In genomic region chr16:51132484-51132883, GRCh38 we compare ENCODE assay signal across 16 cellular contexts. TPM values are rescaled to one million over a fixed set of nuclear protein-coding genes. Genes with fewer than 3 reads are reported as not detected.
DNase-seq lines count a peak whose midpoint lies in the region; TF ChIP-seq lines count a peak whose summit lies in the region.
"Had no signal": no experiment of that assay in that cellular context is flagged by ENCODE, and none has a peak within 500 bp of the region (broad histone marks: within the 10 kb centered on the region; RNA-seq: fewer than 3 reads in every experiment).

No MANE protein-coding gene starts in this region.

- H3K36me3 ChIP-seq in HEK293 (ENCODE audit: control insufficient read depth in 2 of 2, insufficient read depth in 1 of 2, low read length in 2 of 2) (peaks cover 0 to 29% of the 10 kb centered on the region in 2 experiments; a peak in 1 of 3 replicates), SJSA1 (peaks cover 33% of the 10 kb centered on the region), iPS-18a (ENCODE audit: control insufficient read depth, low read depth, low read length) (peaks cover 23% of the 10 kb centered on the region), smooth muscle cell (ENCODE audit: low read depth) (no peaks in the 10 kb centered on the region)
- H3K36me3 ChIP-seq: BE2C had no signal

- CTCF ChIA-PET in HEK293 (lab: Yijun Ruan, JAX), result interaction anchor here (0.5 to 1.4 kb wide), 4 partner anchors 14 to 1958 kb away, joined by 3 to 4 read pairs (median 4); no protein-coding TSS in a partner anchor

- H3K27ac ChIP-seq in HEK293 (ENCODE audit: extremely low read depth, low read depth, low read length) (no peak overlapping the region), SJSA1 (peak overlapping the region; percentile 56), iPS-18a (ENCODE audit: low read length) (no peak overlapping the region), smooth muscle cell (ENCODE audit: low read depth) (peak overlapping the region; percentile 26)
- H3K27ac ChIP-seq: C4-2B had no signal

- H3K9ac ChIP-seq in iPS-18a (ENCODE audit: low read length) (no peak overlapping the region), smooth muscle cell (ENCODE audit: low read depth) (no peak overlapping the region)

- H3K79me2 ChIP-seq in smooth muscle cell (ENCODE audit: low read depth), result no peaks in the 10 kb centered on the region

- peaks cover 11% of the 10 kb centered on the region for H3F3A ChIP-seq in smooth muscle cell (ENCODE audit: low read depth)

- H3K4me2 ChIP-seq in smooth muscle cell, result peak overlapping the region; percentile 95

- H3K9me3 ChIP-seq in HEK293 (ENCODE audit: control insufficient read depth, insufficient read depth, low read depth, low read length), result no peaks in the 10 kb centered on the region
- H3K9me3 ChIP-seq in SJSA1 (replicated peaks), result no peaks in the 10 kb centered on the region
- H3K9me3 ChIP-seq in iPS-18a (ENCODE audit: control insufficient read depth, low read depth, low read length), result no peaks in the 10 kb centered on the region
- H3K9me3 ChIP-seq in smooth muscle cell (replicated peaks; ENCODE audit: low read depth), result no peaks in the 10 kb centered on the region
- H3K9me3 ChIP-seq: BE2C had no signal

- H3K27me3 ChIP-seq in SJSA1 (replicated peaks), result no peaks in the 10 kb centered on the region
- H3K27me3 ChIP-seq in iPS-18a (ENCODE audit: control insufficient read depth, insufficient read depth, low read length), result no peaks in the 10 kb centered on the region
- no peaks in the 10 kb centered on the region for H3K27me3 ChIP-seq in smooth muscle cell (ENCODE audit: low read depth)

- WGBS in smooth muscle cell (ENCODE audit: low lambda C conversion rate), result 28% methylated on average over 5 of the region's 5 CpGs

- H3K4me3 ChIP-seq in HEK293 (ENCODE audit: low read depth, low read length) (no peak overlapping the region), SJSA1 (no peak overlapping the region), iPS-18a (ENCODE audit: low read length) (peak overlapping the region; percentile 30), smooth muscle cell (no peak overlapping the region)

- H4K20me1 ChIP-seq in smooth muscle cell (ENCODE audit: low read depth), result no peaks in the 10 kb centered on the region

- intact Hi-C loops in cardiac septum (cut with DNase I), result no loop called here

- H3K4me1 ChIP-seq in HEK293 (ENCODE audit: control insufficient read depth, insufficient read depth, low read length), result peaks cover 8% of the 10 kb centered on the region
- peaks cover 27% of the 10 kb centered on the region for H3K4me1 ChIP-seq in SJSA1 (replicated peaks)
- H3K4me1 ChIP-seq in iPS-18a (ENCODE audit: control insufficient read depth, low read depth, low read length), result peaks cover 19% of the 10 kb centered on the region
- H3K4me1 ChIP-seq in smooth muscle cell (ENCODE audit: low read depth), result peaks cover 36% of the 10 kb centered on the region
- H3K4me1 ChIP-seq: BE2C had no signal

- TF ChIP-seq CTCF in HEK293 (tag by site-specific recombination; IDR thresholded peaks at IDR 0.05) (no peak), smooth muscle cell (IDR thresholded peaks at IDR 0.05; ENCODE audit: borderline replicate concordance, insufficient read depth, poor library complexity, severe bottlenecking) (no peak), GM10266 (IDR thresholded peaks at IDR 0.05; ENCODE audit: control insufficient read depth, insufficient read depth, low read depth, missing control alignments) (no peak)

- H2AFZ ChIP-seq in smooth muscle cell (ENCODE audit: low read depth), result peak overlapping the region; percentile 58

- peak in 1 of 2 experiments; percentile 45 for DNase-seq in SJSA1 (ENCODE audit: low read depth in 1 of 2, low spot score in 2 of 2)
- no peak for DNase-seq in smooth muscle cell (lab: John Stamatoyannopoulos, UW; ENCODE audit: unreplicated experiment)
- no peak for DNase-seq in cardiac septum (ENCODE audit: low spot score)
- DNase-seq in NCI-H2227 (lab: John Stamatoyannopoulos, UW; ENCODE audit: unreplicated experiment), result no peak
- DNase-seq in NCI-H345 (lab: John Stamatoyannopoulos, UW), result no peak
- DNase-seq in GM10266 (ENCODE audit: extremely low spot score), result no peak
- DNase-seq: BE2C; CD4-positive, alpha-beta memory T cell; COR-L47; DMS153; DMS79 treated with DMSO at 0.1 percent for 48 hours; EL had no signal

- POLR2A ChIA-PET in HEK293 (lab: Yijun Ruan, JAX), result interaction anchor here (0.6 to 0.7 kb wide), 2 partner anchors 407 to 473 kb away, joined by 3 to 4 read pairs; no protein-coding TSS in a partner anchor

TF ChIP-seq in HEK293, 187 proteins besides CTCF, POLR2A, EP300 and RAD21 (continues in another document):
- TF ChIP-seq ZNF548 (tag by site-specific recombination; IDR thresholded peaks at IDR 0.05) (no peak), ZSCAN30 (tag by site-specific recombination; IDR thresholded peaks at IDR 0.05) (no peak), ZNF324 (tag by site-specific recombination; IDR thresholded peaks at IDR 0.05) (no peak), ZNF239 (tag by site-specific recombination; IDR thresholded peaks at IDR 0.05) (no peak), INSM2 (tag by site-specific recombination; IDR thresholded peaks at IDR 0.05) (no peak), ZNF112 (tag by site-specific recombination; IDR thresholded peaks at IDR 0.05) (no peak), ZNF366 (tag by site-specific recombination; conservative IDR thresholded peaks at IDR 0.05) (no peak), ZSCAN5A (tag by site-specific recombination; IDR thresholded peaks at IDR 0.05) (no peak), ZNF677 (tag by site-specific recombination; IDR thresholded peaks at IDR 0.05) (no peak), ZNF571 (tag by site-specific recombination; IDR thresholded peaks at IDR 0.05) (no peak), ZNF121 (tag by site-specific recombination; IDR thresholded peaks at IDR 0.05) (no peak), ZBTB20 (tag by site-specific recombination; IDR thresholded peaks at IDR 0.05) (no peak), BCL11B (tag by site-specific recombination; IDR thresholded peaks at IDR 0.05; ENCODE audit: low read depth) (no peak), ZNF398 (tag by site-specific recombination; IDR thresholded peaks at IDR 0.05) (no peak), SETDB1 (IDR thresholded peaks at IDR 0.05; ENCODE audit: insufficient read length, low read length) (no peak), ZNF473 (tag by site-specific recombination; IDR thresholded peaks at IDR 0.05) (no peak), PATZ1 (tag by site-specific recombination; IDR thresholded peaks at IDR 0.05) (no peak)

RNA-seq across cellular contexts. Expression of gene SALL1, which starts 18.6 kb away (rescaled TPM):
- total RNA-seq in SJSA1 (2014; rRNA removed; shearing (Covaris generic)), result 7.1 and 13.3 TPM in 2 replicates
- 1.7 and 6.2 TPM in 2 replicates for total RNA-seq in smooth muscle cell
- 1.6 and 2.2 TPM in 2 replicates for polyA plus RNA-seq in smooth muscle cell
- 0.22 TPM for total RNA-seq in cardiac septum
- total RNA-seq: CD4-positive, alpha-beta memory T cell; HT-29 had no signal
- polyA plus RNA-seq: CD4-positive, alpha-beta memory T cell had no signal

Comparison
In these comparisons a context has a peak if more than half of its experiments do, and no peak if none do; other contexts are left out.
1. H3K27ac ChIP-seq: peak in SJSA1 (single experiment) and smooth muscle cell (single experiment); none in HEK293 (single experiment) and iPS-18a (single experiment).